ENCODE assay signal across 15 cellular contexts in genomic region chr14:92556255-92556741, GRCh38. TPM values are rescaled to one million over a fixed set of nuclear protein-coding genes. Genes with fewer than 3 reads are reported as not detected.
DNase-seq lines count a peak whose midpoint lies in the region; ATAC-seq and TF ChIP-seq lines count a peak whose summit lies in the region.
"Had no signal": no experiment of that assay in that cellular context is flagged by ENCODE, and none has a peak within 500 bp of the region (broad histone marks: within the 10 kb centered on the region; RNA-seq: fewer than 3 reads in every experiment).

No MANE protein-coding gene starts in this region.

- H2BK12ac ChIP-seq in mesenchymal stem cell (ENCODE audit: low read length in 2 of 2): no peak overlapping the region

- H3K4me2 ChIP-seq in mesenchymal stem cell (ENCODE audit: low read length, poor library complexity, severe bottlenecking): no peak overlapping the region

- no peak for TF ChIP-seq CTCF in CD8-positive, alpha-beta T cell (IDR thresholded peaks at IDR 0.05)
- no peak for TF ChIP-seq CTCF in natural killer cell (IDR thresholded peaks at IDR 0.05)

- CTCF ChIA-PET in CD8-positive, alpha-beta T cell (lab: Charles Lee): interaction anchor here (1.3 to 2.3 kb wide), 5 partner anchors 21 to 125 kb away, joined by 3 to 10 read pairs (median 4); no protein-coding TSS in a partner anchor

- H3K27ac ChIP-seq in CD8-positive, alpha-beta T cell (ENCODE audit: low read depth, low read length): no peak overlapping the region
- no peak overlapping the region for H3K27ac ChIP-seq in mesenchymal stem cell (ENCODE audit: low read length, poor library complexity, severe bottlenecking)
- H3K27ac ChIP-seq: adrenal gland, psoas muscle, thyroid gland had no signal

- H3K27me3 Mint-ChIP-seq in CD8-positive, alpha-beta T cell (ENCODE audit: low read depth): no peaks in the 10 kb centered on the region
- peaks cover 6% of the 10 kb centered on the region for H3K27me3 Mint-ChIP-seq in activated T-cell treated with anti-CD3 and anti-CD28 coated beads, Interleukin-2, amount 50 U/mL, for 72 hours (ENCODE audit: low read depth)
- H3K27me3 Mint-ChIP-seq in natural killer cell (ENCODE audit: low read depth in 2 of 2): no peaks in the 10 kb centered on the region

- H3K36me3 ChIP-seq in CD8-positive, alpha-beta T cell (ENCODE audit: insufficient read depth, low read length): no peaks in the 10 kb centered on the region
- H3K36me3 ChIP-seq in mesenchymal stem cell (ENCODE audit: control insufficient read depth in 1 of 2, insufficient read depth in 2 of 2, low read depth in 1 of 2, low read length in 2 of 2): peaks cover 42 to 53% of the 10 kb centered on the region in 2 experiments
- H3K36me3 ChIP-seq: thyroid gland had no signal

- H2AFZ ChIP-seq in mesenchymal stem cell (ENCODE audit: low read depth, low read length): no peak overlapping the region

- H3K4me3 ChIP-seq in CD8-positive, alpha-beta T cell (ENCODE audit: low read depth, low read length): no peak overlapping the region
- H3K4me3 ChIP-seq in mesenchymal stem cell (ENCODE audit: insufficient read depth in 1 of 2, low read depth in 1 of 2, low read length in 2 of 2): no peak overlapping the region
- H3K4me3 ChIP-seq: adrenal gland, heart right ventricle, psoas muscle, thyroid gland had no signal

- H3K79me1 ChIP-seq in mesenchymal stem cell (replicated peaks; ENCODE audit: low read length, poor library complexity, severe bottlenecking): peaks cover 33% of the 10 kb centered on the region

- no peak overlapping the region for H3K18ac ChIP-seq in mesenchymal stem cell (ENCODE audit: low read depth in 1 of 2, low read length in 2 of 2)

- peak; percentile 27 for ATAC-seq in CD8-positive, alpha-beta T cell
- ATAC-seq in GM19351 (IDR thresholded peaks at IDR 0.05; ENCODE audit: unreplicated experiment) (peak; percentile 36), natural killer cell (no peak), GM19324 (IDR thresholded peaks at IDR 0.05; ENCODE audit: low FRiP score, unreplicated experiment) (no peak)
- peak; percentile 60 to 71 for ATAC-seq in activated T-cell treated with anti-CD3 and anti-CD28 coated beads, Interleukin-2, amount 50 U/mL, for 72 hours (replicated peaks in 1 of 2)
- ATAC-seq: heart right ventricle, left cardiac atrium, psoas muscle had no signal

- no peak overlapping the region for H3K9ac ChIP-seq in mesenchymal stem cell (ENCODE audit: low read length)

- H3K4ac ChIP-seq in mesenchymal stem cell (ENCODE audit: low read depth in 1 of 2, low read length in 2 of 2): no peak overlapping the region

- no peaks in the 10 kb centered on the region for H3K9me3 Mint-ChIP-seq in CD8-positive, alpha-beta T cell
- no peaks in the 10 kb centered on the region for H3K9me3 Mint-ChIP-seq in activated T-cell treated with anti-CD3 and anti-CD28 coated beads, Interleukin-2, amount 50 U/mL, for 72 hours
- H3K9me3 Mint-ChIP-seq in natural killer cell: no peaks in the 10 kb centered on the region
- H3K9me3 Mint-ChIP-seq: activated CD4-positive, alpha-beta memory T cell treated with anti-CD3 and anti-CD28 coated beads for 36 hours had no signal

- no peaks in the 10 kb centered on the region for H3K27me3 ChIP-seq in CD8-positive, alpha-beta T cell (ENCODE audit: insufficient read depth, low read length)
- H3K27me3 ChIP-seq in mesenchymal stem cell (ENCODE audit: control insufficient read depth in 1 of 2, insufficient read depth in 1 of 2, low read length in 2 of 2): no peaks in the 10 kb centered on the region
- H3K27me3 ChIP-seq: adrenal gland, heart right ventricle, thyroid gland had no signal

- H3K4me1 Mint-ChIP-seq in CD8-positive, alpha-beta T cell (ENCODE audit: low read depth): peaks cover 85% of the 10 kb centered on the region
- peaks cover 80% of the 10 kb centered on the region for H3K4me1 Mint-ChIP-seq in activated T-cell treated with anti-CD3 and anti-CD28 coated beads, Interleukin-2, amount 50 U/mL, for 72 hours (ENCODE audit: low read depth)
- peaks cover 49 to 50% of the 10 kb centered on the region in 2 donors for H3K4me1 Mint-ChIP-seq in natural killer cell

- POLR2A ChIA-PET in CD8-positive, alpha-beta T cell (lab: Charles Lee): interaction anchor here (1.0 to 2.8 kb wide), 4 partner anchors 8 to 31 kb away, joined by 3 to 9 read pairs (median 6); no protein-coding TSS in a partner anchor

- peak overlapping the region; percentile 23 for H3K4me3 Mint-ChIP-seq in CD8-positive, alpha-beta T cell
- peak overlapping the region; percentile 17 to 72 for H3K4me3 Mint-ChIP-seq in activated T-cell treated with anti-CD3 and anti-CD28 coated beads, Interleukin-2, amount 50 U/mL, for 72 hours
- peak overlapping the region; percentile 0 for H3K4me3 Mint-ChIP-seq in natural killer cell
- H3K4me3 Mint-ChIP-seq: activated CD4-positive, alpha-beta memory T cell treated with anti-CD3 and anti-CD28 coated beads for 36 hours had no signal

- no peak overlapping the region for H2BK15ac ChIP-seq in mesenchymal stem cell (ENCODE audit: low read depth, poor library complexity, severe bottlenecking)

- no peak overlapping the region for H3K23ac ChIP-seq in mesenchymal stem cell (ENCODE audit: low read length in 2 of 2)

- no peak overlapping the region for H2BK5ac ChIP-seq in mesenchymal stem cell (ENCODE audit: low read depth, low read length, poor library complexity, severe bottlenecking)

- intact Hi-C loops in CD8-positive, alpha-beta T cell (cut with DNase I, micrococcal nuclease): loop anchor here in 1 of 2 experiments (1.0 kb wide), 1 partner anchor 30 kb away; no protein-coding TSS in a partner anchor
- intact Hi-C loops in natural killer cell (cut with micrococcal nuclease): no loop called here

- H3K14ac ChIP-seq in mesenchymal stem cell (ENCODE audit: low read length in 2 of 2): no peak overlapping the region

- H3K9me3 ChIP-seq in CD8-positive, alpha-beta T cell (ENCODE audit: low read length): no peaks in the 10 kb centered on the region
- no peaks in the 10 kb centered on the region for H3K9me3 ChIP-seq in mesenchymal stem cell (ENCODE audit: control insufficient read depth, low read length)
- H3K9me3 ChIP-seq: adrenal gland, heart right ventricle, psoas muscle, thyroid gland had no signal

- H4K8ac ChIP-seq in mesenchymal stem cell (ENCODE audit: low read length): no peak overlapping the region

- H2AK5ac ChIP-seq in mesenchymal stem cell (ENCODE audit: low read length, severe bottlenecking): no peak overlapping the region

- peak overlapping the region; percentile 85 for H3K27ac Mint-ChIP-seq in CD8-positive, alpha-beta T cell
- H3K27ac Mint-ChIP-seq in activated T-cell treated with anti-CD3 and anti-CD28 coated beads, Interleukin-2, amount 50 U/mL, for 72 hours: peak overlapping the region; percentile 6
- peak overlapping the region; percentile 10 to 79 for H3K27ac Mint-ChIP-seq in natural killer cell
- H3K27ac Mint-ChIP-seq: activated CD4-positive, alpha-beta memory T cell treated with anti-CD3 and anti-CD28 coated beads for 36 hours had no signal

- WGBS in mesenchymal stem cell: 99% methylated on average over 2 of the region's 4 CpGs

- H2BK120ac ChIP-seq in mesenchymal stem cell (ENCODE audit: low read depth, low read length): no peak overlapping the region

- peaks cover 36% of the 10 kb centered on the region for H3K36me3 Mint-ChIP-seq in CD8-positive, alpha-beta T cell
- peaks cover 4 to 5% of the 10 kb centered on the region in 2 donors for H3K36me3 Mint-ChIP-seq in activated T-cell treated with anti-CD3 and anti-CD28 coated beads, Interleukin-2, amount 50 U/mL, for 72 hours (ENCODE audit: insufficient read depth in 2 of 2)
- no peaks in the 10 kb centered on the region for H3K36me3 Mint-ChIP-seq in natural killer cell
- H3K36me3 Mint-ChIP-seq: activated CD4-positive, alpha-beta memory T cell treated with anti-CD3 and anti-CD28 coated beads for 36 hours had no signal

- H3K4me1 ChIP-seq in CD8-positive, alpha-beta T cell (ENCODE audit: insufficient read depth, low read length): peaks cover 72% of the 10 kb centered on the region
- H3K4me1 ChIP-seq in mesenchymal stem cell (ENCODE audit: control insufficient read depth, insufficient read depth, low read depth, low read length): peaks cover 19% of the 10 kb centered on the region
- H3K4me1 ChIP-seq: psoas muscle, thyroid gland had no signal

- H4K91ac ChIP-seq in mesenchymal stem cell (ENCODE audit: low read length): no peak overlapping the region

- no peak for DNase-seq in CD8-positive, alpha-beta T cell
- no peak for DNase-seq in activated T-cell treated with anti-CD3 and anti-CD28 coated beads, Interleukin-2, amount 50 U/mL, for 72 hours
- DNase-seq in natural killer cell (no peak), EL (no peak), mesenchymal stem cell (no peak)
- DNase-seq: activated CD4-positive, alpha-beta memory T cell treated with anti-CD3 and anti-CD28 coated beads for 36 hours; adrenal gland; heart right ventricle; left cardiac atrium; NCI-H2081 treated with DMSO at 0.1 percent for 48 hours; psoas muscle; T-helper 9 cell; thyroid gland had no signal

RNA-seq across cellular contexts. Expression of gene RIN3, which starts 42.7 kb away (rescaled TPM):
- 10 to 100 TPM; 82.4 to 82.7 TPM for total RNA-seq in CD8-positive, alpha-beta T cell
- 10 to 100 TPM; 33.6 to 36.3 TPM for total RNA-seq in activated T-cell treated with anti-CD3 and anti-CD28 coated beads, Interleukin-2, amount 50 U/mL, for 72 hours
- 100 to 1,000 TPM; 248 to 289 (median 282) TPM for total RNA-seq in natural killer cell
- polyA plus RNA-seq in mesenchymal stem cell (2013, experiment 1 of 2): 19.4 TPM
- 19.3 TPM for polyA plus RNA-seq in mesenchymal stem cell (2013, experiment 2 of 2)

Comparison
In these comparisons a context has a peak if more than half of its experiments do, and no peak if none do; other contexts are left out.
1. ATAC-seq: peak in CD8-positive, alpha-beta T cell (single experiment), GM19351 (single experiment) and activated T-cell treated with anti-CD3 and anti-CD28 coated beads, Interleukin-2, amount 50 U/mL, for 72 hours (2 of 2); none in natural killer cell (0 of 3) and GM19324 (single experiment).
2. H3K27ac Mint-ChIP-seq: peak in every context shown above with its lines; median percentile 85 in CD8-positive, alpha-beta T cell; 44 in natural killer cell; 6 in activated T-cell treated with anti-CD3 and anti-CD28 coated beads, Interleukin-2, amount 50 U/mL, for 72 hours.
3. Peak in every context shown above with its lines, with median percentiles within 50 percentile points of each other: H3K4me3 Mint-ChIP-seq.